ENCODE assay signal across 36 cellular contexts in the genomic region with DNA sequence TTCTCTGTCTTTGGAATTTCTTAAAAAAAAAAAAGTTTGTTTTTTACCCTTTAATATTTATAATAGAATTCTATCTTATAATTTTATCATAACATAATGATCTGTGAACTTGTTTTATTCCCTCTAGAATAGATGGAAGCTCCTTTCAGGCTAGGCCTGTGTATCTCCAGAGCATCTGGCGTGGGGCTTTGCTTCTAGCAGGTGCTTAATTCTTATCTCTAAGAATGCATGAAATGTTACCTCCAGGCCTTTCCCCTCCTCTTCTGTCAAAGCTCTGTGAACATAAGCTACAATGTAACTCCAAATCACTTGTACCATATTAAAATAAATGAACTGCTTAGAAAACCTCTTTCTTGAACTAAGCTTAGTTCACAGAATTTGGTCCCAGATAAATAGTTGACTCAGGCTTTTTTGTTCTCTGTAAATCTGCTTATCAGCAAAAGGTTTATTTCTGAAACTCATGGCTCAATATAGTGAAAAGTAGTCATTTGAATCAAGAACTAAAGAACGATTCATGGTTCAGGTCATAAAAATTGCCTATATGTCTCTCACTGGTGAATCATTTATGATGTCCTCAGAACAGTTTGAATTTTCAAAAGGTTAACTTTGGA.
"Had no signal": no experiment of that assay in that cellular context is flagged by ENCODE, and none has a peak within 500 bp of the region (broad histone marks: within the 10 kb centered on the region; RNA-seq: fewer than 3 reads in every experiment).

No MANE protein-coding gene starts in this region.

- H3K9me3 ChIP-seq: Peyer's patch had no signal

- H3K4me2 ChIP-seq: KMS-11 had no signal

- H3K36me3 Mint-ChIP-seq: activated CD8-positive, alpha-beta memory T cell treated with anti-CD3 and anti-CD28 coated beads, Interleukin-2, amount 10 ng/mL, durations not matched to agents 7 days and 5 days; activated naive CD4-positive, alpha-beta T cell treated with anti-CD3 and anti-CD28 coated beads, Interleukin-2, amount 10 ng/mL, durations not matched to agents 7 days and 5 days; activated naive CD8-positive, alpha-beta T cell; brain had no signal

- DNase-seq: activated B cell treated with CpG ODN at 0.5 μM for 24 hours; activated CD4-positive, alpha-beta memory T cell treated with anti-CD3 and anti-CD28 coated beads, Interleukin-2, amount 10 ng/mL, durations not matched to agents 7 days and 5 days; activated CD4-positive, alpha-beta T cell treated with anti-CD3 and anti-CD28 coated beads for 1 hour; activated CD4-positive, alpha-beta T cell treated with anti-CD3 and anti-CD28 coated beads for 48 hours; activated CD8-positive, alpha-beta memory T cell treated with anti-CD3 and anti-CD28 coated beads for 24 hours; activated CD8-positive, alpha-beta memory T cell treated with anti-CD3 and anti-CD28 coated beads, Interleukin-2, amount 10 ng/mL, durations not matched to agents 7 days and 5 days; activated CD8-positive, alpha-beta memory T cell treated with anti-CD3 and anti-CD28 coated beads, Interleukin-2, amount 50 U/mL, for 48 hours; activated effector memory CD4-positive, alpha-beta T cell treated with Interleukin-2 at 50 U/mL for 16 hours; activated naive CD4-positive, alpha-beta T cell treated with anti-CD3 and anti-CD28 coated beads, Interleukin-2, amount 10 ng/mL, durations not matched to agents 7 days and 5 days; activated naive CD8-positive, alpha-beta T cell treated with anti-CD3 and anti-CD28 coated beads, Interleukin-2, amount 50 U/mL, for 24 hours; activated T-cell treated with anti-CD3 and anti-CD28 coated beads, Interleukin-2, amount 50 U/mL, for 48 hours; anterior cingulate cortex; MM.1S; MV-4-11; NCI-H1092; NCI-H1436 treated with DMSO at 0.1 percent for 48 hours; NCI-H1694 treated with DMSO at 0.1 percent for 48 hours; NCI-H2029; NCI-H2107; NCI-H2171; NCI-H510A treated with DMSO at 0.1 percent for 48 hours; NCI-H526 treated with DMSO at 0.1 percent for 48 hours; NCI-H774; PC-3; Peyer's patch; SIG-M5; T1000 had no signal

- H3K4me1 Mint-ChIP-seq: activated B cell treated with CpG ODN at 0.5 μM for 24 hours; activated CD4-positive, alpha-beta memory T cell treated with anti-CD3 and anti-CD28 coated beads, Interleukin-2, amount 10 ng/mL, durations not matched to agents 7 days and 5 days; activated CD8-positive, alpha-beta memory T cell treated with anti-CD3 and anti-CD28 coated beads, Interleukin-2, amount 10 ng/mL, durations not matched to agents 7 days and 5 days; activated naive CD4-positive, alpha-beta T cell treated with anti-CD3 and anti-CD28 coated beads, Interleukin-2, amount 10 ng/mL, durations not matched to agents 7 days and 5 days; activated naive CD8-positive, alpha-beta T cell treated with anti-CD3 and anti-CD28 coated beads, Interleukin-2, amount 50 U/mL, for 24 hours; brain; central memory CD8-positive, alpha-beta T cell had no signal

- H3K36me3 ChIP-seq: Peyer's patch had no signal

- FAIRE-seq: bronchial epithelial cell, TTC549 had no signal

- H3K4me3 Mint-ChIP-seq: activated B cell treated with CpG ODN at 0.5 μM for 24 hours; activated CD4-positive, alpha-beta memory T cell treated with anti-CD3 and anti-CD28 coated beads, Interleukin-2, amount 10 ng/mL, durations not matched to agents 7 days and 5 days; activated CD8-positive, alpha-beta memory T cell treated with anti-CD3 and anti-CD28 coated beads, Interleukin-2, amount 10 ng/mL, durations not matched to agents 7 days and 5 days; activated naive CD4-positive, alpha-beta T cell treated with anti-CD3 and anti-CD28 coated beads, Interleukin-2, amount 10 ng/mL, durations not matched to agents 7 days and 5 days; activated naive CD8-positive, alpha-beta T cell; activated naive CD8-positive, alpha-beta T cell treated with anti-CD3 and anti-CD28 coated beads, Interleukin-2, amount 50 U/mL, for 24 hours; brain; central memory CD8-positive, alpha-beta T cell had no signal

- H3K27me3 ChIP-seq: Peyer's patch had no signal

- H3K9ac ChIP-seq: KMS-11 had no signal

- H3K27ac Mint-ChIP-seq: activated B cell treated with CpG ODN at 0.5 μM for 24 hours; activated CD4-positive, alpha-beta memory T cell treated with anti-CD3 and anti-CD28 coated beads, Interleukin-2, amount 10 ng/mL, durations not matched to agents 7 days and 5 days; activated CD8-positive, alpha-beta memory T cell treated with anti-CD3 and anti-CD28 coated beads, Interleukin-2, amount 10 ng/mL, durations not matched to agents 7 days and 5 days; activated naive CD4-positive, alpha-beta T cell treated with anti-CD3 and anti-CD28 coated beads, Interleukin-2, amount 10 ng/mL, durations not matched to agents 7 days and 5 days; activated naive CD8-positive, alpha-beta T cell; activated naive CD8-positive, alpha-beta T cell treated with anti-CD3 and anti-CD28 coated beads, Interleukin-2, amount 50 U/mL, for 24 hours; brain had no signal

- H3K4me1 ChIP-seq: Peyer's patch had no signal

- H3K27ac ChIP-seq: KMS-11, Peyer's patch, RWPE1, VCaP had no signal

- H3K9me3 Mint-ChIP-seq: activated B cell treated with CpG ODN at 0.5 μM for 24 hours; activated CD4-positive, alpha-beta memory T cell treated with anti-CD3 and anti-CD28 coated beads, Interleukin-2, amount 10 ng/mL, durations not matched to agents 7 days and 5 days; activated naive CD4-positive, alpha-beta T cell treated with anti-CD3 and anti-CD28 coated beads, Interleukin-2, amount 10 ng/mL, durations not matched to agents 7 days and 5 days had no signal

- H3K4me3 ChIP-seq: Peyer's patch had no signal

- ATAC-seq: activated CD8-positive, alpha-beta memory T cell treated with anti-CD3 and anti-CD28 coated beads, Interleukin-2, amount 10 ng/mL, durations not matched to agents 7 days and 5 days; activated naive CD8-positive, alpha-beta T cell treated with anti-CD3 and anti-CD28 coated beads, Interleukin-2, amount 50 U/mL, for 24 hours; PC-3; Right ventricle myocardium inferior had no signal

- H3K27me3 Mint-ChIP-seq: activated B cell treated with CpG ODN at 0.5 μM for 24 hours; activated CD4-positive, alpha-beta memory T cell treated with anti-CD3 and anti-CD28 coated beads, Interleukin-2, amount 10 ng/mL, durations not matched to agents 7 days and 5 days; activated CD8-positive, alpha-beta memory T cell treated with anti-CD3 and anti-CD28 coated beads, Interleukin-2, amount 10 ng/mL, durations not matched to agents 7 days and 5 days; activated naive CD4-positive, alpha-beta T cell treated with anti-CD3 and anti-CD28 coated beads, Interleukin-2, amount 10 ng/mL, durations not matched to agents 7 days and 5 days; activated naive CD8-positive, alpha-beta T cell; activated naive CD8-positive, alpha-beta T cell treated with anti-CD3 and anti-CD28 coated beads, Interleukin-2, amount 50 U/mL, for 24 hours; brain; central memory CD8-positive, alpha-beta T cell had no signal
